Comparison of ENCODE assay signal across 2 cellular contexts in genomic region chr20:50165687-50166554, GRCh38.
TF ChIP-seq lines count a peak whose summit lies in the region.

No MANE protein-coding gene starts in this region.

TF ChIP-seq in HCT116, 20 proteins besides CTCF, POLR2A, EP300 and RAD21:
- TF ChIP-seq, protein P1, sequence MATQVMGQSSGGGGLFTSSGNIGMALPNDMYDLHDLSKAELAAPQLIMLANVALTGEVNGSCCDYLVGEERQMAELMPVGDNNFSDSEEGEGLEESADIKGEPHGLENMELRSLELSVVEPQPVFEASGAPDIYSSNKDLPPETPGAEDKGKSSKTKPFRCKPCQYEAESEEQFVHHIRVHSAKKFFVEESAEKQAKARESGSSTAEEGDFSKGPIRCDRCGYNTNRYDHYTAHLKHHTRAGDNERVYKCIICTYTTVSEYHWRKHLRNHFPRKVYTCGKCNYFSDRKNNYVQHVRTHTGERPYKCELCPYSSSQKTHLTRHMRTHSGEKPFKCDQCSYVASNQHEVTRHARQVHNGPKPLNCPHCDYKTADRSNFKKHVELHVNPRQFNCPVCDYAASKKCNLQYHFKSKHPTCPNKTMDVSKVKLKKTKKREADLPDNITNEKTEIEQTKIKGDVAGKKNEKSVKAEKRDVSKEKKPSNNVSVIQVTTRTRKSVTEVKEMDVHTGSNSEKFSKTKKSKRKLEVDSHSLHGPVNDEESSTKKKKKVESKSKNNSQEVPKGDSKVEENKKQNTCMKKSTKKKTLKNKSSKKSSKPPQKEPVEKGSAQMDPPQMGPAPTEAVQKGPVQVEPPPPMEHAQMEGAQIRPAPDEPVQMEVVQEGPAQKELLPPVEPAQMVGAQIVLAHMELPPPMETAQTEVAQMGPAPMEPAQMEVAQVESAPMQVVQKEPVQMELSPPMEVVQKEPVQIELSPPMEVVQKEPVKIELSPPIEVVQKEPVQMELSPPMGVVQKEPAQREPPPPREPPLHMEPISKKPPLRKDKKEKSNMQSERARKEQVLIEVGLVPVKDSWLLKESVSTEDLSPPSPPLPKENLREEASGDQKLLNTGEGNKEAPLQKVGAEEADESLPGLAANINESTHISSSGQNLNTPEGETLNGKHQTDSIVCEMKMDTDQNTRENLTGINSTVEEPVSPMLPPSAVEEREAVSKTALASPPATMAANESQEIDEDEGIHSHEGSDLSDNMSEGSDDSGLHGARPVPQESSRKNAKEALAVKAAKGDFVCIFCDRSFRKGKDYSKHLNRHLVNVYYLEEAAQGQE (IDR thresholded peaks at IDR 0.05; ENCODE audit: low read depth) = no peak
- no peak for TF ChIP-seq ZNF274 (IDR thresholded peaks at IDR 0.05; ENCODE audit: low read depth, low read length)
- TF ChIP-seq JUND (IDR thresholded peaks at IDR 0.05) = peak; percentile 100
- TF ChIP-seq CBX3 (IDR thresholded peaks at IDR 0.05; ENCODE audit: low read depth) = peak; percentile 98; the same call in 1 of the 2 replicates
- peak; percentile 88 for TF ChIP-seq POLR2AphosphoS5 (IDR thresholded peaks at IDR 0.05; ENCODE audit: low read depth, low read length)
- peak; percentile 94 for TF ChIP-seq TCF7L2 (IDR thresholded peaks at IDR 0.05; ENCODE audit: borderline replicate concordance, extremely low read depth, insufficient read depth, insufficient read length)
- TF ChIP-seq SIN3A (IDR thresholded peaks at IDR 0.05; ENCODE audit: low read depth) = peak; percentile 100
- peak; percentile 93 for TF ChIP-seq EGR1 (IDR thresholded peaks at IDR 0.05; ENCODE audit: low read depth)
- peak; percentile 98 for TF ChIP-seq SP1 (IDR thresholded peaks at IDR 0.05; ENCODE audit: low read depth)
- peak; percentile 99 for TF ChIP-seq FOSL1 (IDR thresholded peaks at IDR 0.05; ENCODE audit: low read depth)
- no peak for TF ChIP-seq EZH2 (IDR thresholded peaks at IDR 0.05)
- TF ChIP-seq EZH2phosphoT487 (IDR thresholded peaks at IDR 0.05; ENCODE audit: borderline replicate concordance) = no peak
- peak; percentile 81 for TF ChIP-seq SRF (IDR thresholded peaks at IDR 0.05; ENCODE audit: low read depth)
- no peak; the same call in none of the 2 replicates for TF ChIP-seq CEBPB (IDR thresholded peaks at IDR 0.05; ENCODE audit: low read depth)
- TF ChIP-seq ELF1 (IDR thresholded peaks at IDR 0.05; ENCODE audit: borderline replicate concordance, low read depth) = no peak
- TF ChIP-seq ATF3 (IDR thresholded peaks at IDR 0.05) = no peak
- no peak for TF ChIP-seq ZFX (IDR thresholded peaks at IDR 0.05)
- peak; percentile 65 for TF ChIP-seq YY1 (IDR thresholded peaks at IDR 0.05; ENCODE audit: extremely low read depth, insufficient replicate concordance, low read depth, low read length)
- TF ChIP-seq, protein P2, sequence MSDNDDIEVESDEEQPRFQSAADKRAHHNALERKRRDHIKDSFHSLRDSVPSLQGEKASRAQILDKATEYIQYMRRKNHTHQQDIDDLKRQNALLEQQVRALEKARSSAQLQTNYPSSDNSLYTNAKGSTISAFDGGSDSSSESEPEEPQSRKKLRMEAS (IDR thresholded peaks at IDR 0.05) = peak; percentile 95
- TF ChIP-seq, protein P3, sequence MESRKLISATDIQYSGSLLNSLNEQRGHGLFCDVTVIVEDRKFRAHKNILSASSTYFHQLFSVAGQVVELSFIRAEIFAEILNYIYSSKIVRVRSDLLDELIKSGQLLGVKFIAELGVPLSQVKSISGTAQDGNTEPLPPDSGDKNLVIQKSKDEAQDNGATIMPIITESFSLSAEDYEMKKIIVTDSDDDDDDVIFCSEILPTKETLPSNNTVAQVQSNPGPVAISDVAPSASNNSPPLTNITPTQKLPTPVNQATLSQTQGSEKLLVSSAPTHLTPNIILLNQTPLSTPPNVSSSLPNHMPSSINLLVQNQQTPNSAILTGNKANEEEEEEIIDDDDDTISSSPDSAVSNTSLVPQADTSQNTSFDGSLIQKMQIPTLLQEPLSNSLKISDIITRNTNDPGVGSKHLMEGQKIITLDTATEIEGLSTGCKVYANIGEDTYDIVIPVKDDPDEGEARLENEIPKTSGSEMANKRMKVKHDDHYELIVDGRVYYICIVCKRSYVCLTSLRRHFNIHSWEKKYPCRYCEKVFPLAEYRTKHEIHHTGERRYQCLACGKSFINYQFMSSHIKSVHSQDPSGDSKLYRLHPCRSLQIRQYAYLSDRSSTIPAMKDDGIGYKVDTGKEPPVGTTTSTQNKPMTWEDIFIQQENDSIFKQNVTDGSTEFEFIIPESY (IDR thresholded peaks at IDR 0.05; ENCODE audit: extremely low read depth, insufficient replicate concordance, low read length) = peak; percentile 77

TF ChIP-seq in SK-N-SH, 30 proteins besides CTCF, POLR2A, EP300 and RAD21:
- TF ChIP-seq, protein P4, sequence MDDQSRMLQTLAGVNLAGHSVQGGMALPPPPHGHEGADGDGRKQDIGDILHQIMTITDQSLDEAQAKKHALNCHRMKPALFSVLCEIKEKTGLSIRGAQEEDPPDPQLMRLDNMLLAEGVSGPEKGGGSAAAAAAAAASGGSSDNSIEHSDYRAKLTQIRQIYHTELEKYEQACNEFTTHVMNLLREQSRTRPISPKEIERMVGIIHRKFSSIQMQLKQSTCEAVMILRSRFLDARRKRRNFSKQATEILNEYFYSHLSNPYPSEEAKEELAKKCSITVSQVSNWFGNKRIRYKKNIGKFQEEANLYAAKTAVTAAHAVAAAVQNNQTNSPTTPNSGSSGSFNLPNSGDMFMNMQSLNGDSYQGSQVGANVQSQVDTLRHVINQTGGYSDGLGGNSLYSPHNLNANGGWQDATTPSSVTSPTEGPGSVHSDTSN (IDR thresholded peaks at IDR 0.05) = peak; percentile 80
- TF ChIP-seq MXI1 (IDR thresholded peaks at IDR 0.05; ENCODE audit: low read depth, low read length) (peak; percentile 83), NFIC (IDR thresholded peaks at IDR 0.05; ENCODE audit: borderline replicate concordance) (peak; percentile 99), RXRA (IDR thresholded peaks at IDR 0.05; ENCODE audit: borderline replicate concordance, low read depth) (peak; percentile 86), NRF1 (IDR thresholded peaks at IDR 0.05; ENCODE audit: low read depth, low read length) (no peak), MEF2A (IDR thresholded peaks at IDR 0.05; ENCODE audit: borderline replicate concordance, low read depth) (0 out of 2 replicates have a peak, but pooled peaks have one; percentile 47), IRF3 (IDR thresholded peaks at IDR 0.05; ENCODE audit: low read depth, low read length) (no peak), CHD2 (IDR thresholded peaks at IDR 0.05; ENCODE audit: low read length, partially characterized antibody) (no peak), SMC3 (IDR thresholded peaks at IDR 0.05; ENCODE audit: low read depth, low read length) (no peak), ELF1 (IDR thresholded peaks at IDR 0.05) (no peak), TEAD4 (IDR thresholded peaks at IDR 0.05; ENCODE audit: borderline replicate concordance, insufficient read depth) (peak; percentile 91), RFX5 (IDR thresholded peaks at IDR 0.05; ENCODE audit: low read length) (no peak), FOXJ3 (CRISPR knock-in tag; IDR thresholded peaks at IDR 0.05) (peak; percentile 77), POLR2AphosphoS5 (IDR thresholded peaks at IDR 0.05; ENCODE audit: low read depth, low read length) (peak; percentile 76), SIN3A (IDR thresholded peaks at IDR 0.05; ENCODE audit: borderline replicate concordance, low read depth, low read length) (peak; percentile 95; the same call in 1 of the 2 replicates), TCF12 (IDR thresholded peaks at IDR 0.05) (peak; percentile 91), JUND (IDR thresholded peaks at IDR 0.05) (peak; percentile 96), FOSL2 (IDR thresholded peaks at IDR 0.05; ENCODE audit: borderline replicate concordance, low read depth) (peak; percentile 99), GATA2 (CRISPR knock-in tag; IDR thresholded peaks at IDR 0.05) (0 out of 2 replicates have a peak, but pooled peaks have one; percentile 7), GABPA (IDR thresholded peaks at IDR 0.05; ENCODE audit: low read depth) (peak; percentile 44; the same call in 1 of the 2 replicates), RCOR1 (IDR thresholded peaks at IDR 0.05; ENCODE audit: low read length) (peak; percentile 84), TAF1 (IDR thresholded peaks at IDR 0.05; ENCODE audit: borderline replicate concordance, low read depth, low read length) (peak; percentile 41; the same call in 1 of the 2 replicates)
- TF ChIP-seq, protein P2 (IDR thresholded peaks at IDR 0.05; ENCODE audit: low read depth) = peak; percentile 94
- TF ChIP-seq, protein P3 (IDR thresholded peaks at IDR 0.05; ENCODE audit: borderline replicate concordance, low read depth) = no peak
- TF ChIP-seq, protein P1 (IDR thresholded peaks at IDR 0.05; ENCODE audit: low read depth, low read length) = peak; percentile 62; the same call in 1 of the 2 replicates
